10 cellular contexts compared by ENCODE assay signal in the genomic region with DNA sequence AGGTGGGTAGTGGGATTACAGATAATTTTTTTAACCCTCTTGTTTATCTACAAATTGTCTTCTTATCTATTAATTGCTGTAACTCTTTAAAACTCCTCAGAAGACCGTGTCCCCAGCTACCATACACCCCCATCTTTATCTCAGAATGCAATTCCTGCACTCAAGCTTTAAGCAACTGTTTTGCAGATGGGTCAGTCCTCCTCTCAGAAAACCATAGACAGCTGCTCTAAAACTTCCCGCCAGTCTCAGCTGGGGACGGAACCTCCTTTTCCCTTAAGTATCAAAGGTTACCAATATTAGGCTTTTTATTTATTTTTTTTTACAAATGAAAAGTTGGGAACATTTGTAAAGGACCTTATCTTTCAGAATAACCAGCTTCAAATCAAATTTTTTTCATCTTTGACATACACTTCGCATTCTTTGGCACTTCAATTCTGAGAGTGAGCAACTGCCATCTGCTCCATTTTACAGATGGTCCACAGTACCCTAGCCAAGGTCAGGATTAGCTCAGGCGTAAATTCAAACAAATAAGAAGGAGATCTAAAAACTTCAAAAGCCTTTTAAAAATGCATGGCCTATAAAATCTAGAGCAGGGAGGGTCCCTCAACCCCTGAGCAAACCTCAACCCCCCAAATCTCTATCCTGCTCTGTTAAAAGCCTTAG. TPM values are rescaled to one million over a fixed set of nuclear protein-coding genes. Genes with fewer than 3 reads are reported as not detected.
A peak's percentile ranks its signal among the peaks of the same experiment; 100 is the strongest.
DNase-seq lines count a peak whose midpoint lies in the region; ATAC-seq and TF ChIP-seq lines count a peak whose summit lies in the region.
"Had no signal": no experiment of that assay in that cellular context is flagged by ENCODE, and none has a peak within 500 bp of the region (broad histone marks: within the 10 kb centered on the region; RNA-seq: fewer than 3 reads in every experiment).

No MANE protein-coding gene starts in this region.

- H3K36me3 ChIP-seq in GM23338 (ENCODE audit: insufficient read depth) (no peaks in the 10 kb centered on the region), iPS DF 6.9 (ENCODE audit: control insufficient read depth, insufficient read depth, low read length) (no peaks in the 10 kb centered on the region)

- H3K36me3 Mint-ChIP-seq in GM23338 (ENCODE audit: low read depth) (no peaks in the 10 kb centered on the region; the same call in 2 of the 3 replicates), activated B cell treated with CpG ODN at 0.5 μM for 24 hours (ENCODE audit: low read depth) (peaks cover 18% of the 10 kb centered on the region)

- H3K9me3 ChIP-seq in iPS DF 6.9 (ENCODE audit: control insufficient read depth, insufficient read depth, low read length): no peaks in the 10 kb centered on the region

- no peak for ATAC-seq in GM23338
- ATAC-seq in activated B cell treated with CpG ODN at 0.5 μM for 24 hours (ENCODE audit: low read depth): no peak
- ATAC-seq in GM19395 (IDR thresholded peaks at IDR 0.05; ENCODE audit: unreplicated experiment): no peak
- no peak for ATAC-seq in GM21737 (IDR thresholded peaks at IDR 0.05; ENCODE audit: unreplicated experiment)
- ATAC-seq in HG02938 (IDR thresholded peaks at IDR 0.05; ENCODE audit: unreplicated experiment): no peak

- no peak for DNase-seq in GM23338 (ENCODE audit: low spot score)
- no peak for DNase-seq in activated B cell treated with CpG ODN at 0.5 μM for 24 hours
- no peak for DNase-seq in iPS DF 6.9 (ENCODE audit: low read depth, low spot score)
- DNase-seq in foreskin fibroblast: no peak
- DNase-seq: T1000 had no signal

- H3K27ac ChIP-seq in GM23338 (ENCODE audit: low read depth) (no peak overlapping the region), iPS DF 6.9 (ENCODE audit: low read length) (no peak overlapping the region), skin epidermis (peak overlapping the region in 9 of 21 experiments; percentile 39 to 87 (median 79))

- CTCF ChIA-PET in activated B cell treated with CpG ODN at 0.5 μM for 24 hours (lab: Charles Lee): interaction anchor here (0.7 to 1.7 kb wide), 2 partner anchors 22 to 24 kb away, joined by 3 to 8 read pairs; no protein-coding TSS in a partner anchor

- peak overlapping the region; percentile 93 for H3K4me3 ChIP-seq in GM23338
- H3K4me3 ChIP-seq in iPS DF 6.9 (ENCODE audit: low read length): peak overlapping the region; percentile 42; the same call in 1 of the 2 replicates
- H3K4me3 ChIP-seq in skin epidermis: peak overlapping the region; percentile 30 to 61 (median 46)
- no peak overlapping the region for H3K4me3 ChIP-seq in foreskin fibroblast (ENCODE audit: low read depth in 1 of 2, low read length in 2 of 2)

- H3K4me1 ChIP-seq in GM23338 (ENCODE audit: insufficient read depth) (peaks cover 16% of the 10 kb centered on the region), iPS DF 6.9 (ENCODE audit: control insufficient read depth, insufficient read depth, low read length) (no peaks in the 10 kb centered on the region)

- no peak for TF ChIP-seq CTCF in GM23338 (conservative IDR thresholded peaks at IDR 0.05; ENCODE audit: low read depth in 2 of 2)
- no peak for TF ChIP-seq CTCF in activated B cell treated with CpG ODN at 0.5 μM for 24 hours (IDR thresholded peaks at IDR 0.05)
- TF ChIP-seq CTCF in foreskin fibroblast (IDR thresholded peaks at IDR 0.05; ENCODE audit: low read depth, low read length): no peak

- intact Hi-C loops in activated B cell treated with CpG ODN at 0.5 μM for 24 hours (cut with micrococcal nuclease): no loop called here

- no peak overlapping the region for H3K27ac Mint-ChIP-seq in GM23338
- H3K27ac Mint-ChIP-seq in activated B cell treated with CpG ODN at 0.5 μM for 24 hours: no peak overlapping the region

- H3F3A ChIP-seq in GM23338 (replicated peaks; ENCODE audit: low read depth): no peaks in the 10 kb centered on the region

- H3K79me2 ChIP-seq in GM23338 (replicated peaks; ENCODE audit: insufficient read depth): no peaks in the 10 kb centered on the region

- H3K9me2 ChIP-seq in GM23338 (ENCODE audit: insufficient read depth): no peaks in the 10 kb centered on the region

- H3K27me3 Mint-ChIP-seq in GM23338 (ENCODE audit: insufficient read depth, low read depth, poor library complexity) (peaks cover 44% of the 10 kb centered on the region), activated B cell treated with CpG ODN at 0.5 μM for 24 hours (peaks cover 2% of the 10 kb centered on the region)

- no peaks in the 10 kb centered on the region; the same call in 2 of the 3 replicates for H3K9me3 Mint-ChIP-seq in GM23338
- no peaks in the 10 kb centered on the region for H3K9me3 Mint-ChIP-seq in activated B cell treated with CpG ODN at 0.5 μM for 24 hours

- H4K20me1 ChIP-seq in GM23338 (replicated peaks; ENCODE audit: insufficient read depth): 0 out of 2 replicates have a peak, but pooled peaks cover 2% of the 10 kb centered on the region

- H3K4me3 Mint-ChIP-seq in GM23338 (peak overlapping the region; percentile 91), activated B cell treated with CpG ODN at 0.5 μM for 24 hours (peak overlapping the region; percentile 87)

- peak overlapping the region; percentile 100 for H2AFZ ChIP-seq in GM23338

- H3K4me1 Mint-ChIP-seq in GM23338 (peaks cover 24% of the 10 kb centered on the region), activated B cell treated with CpG ODN at 0.5 μM for 24 hours (peaks cover 30% of the 10 kb centered on the region)

- POLR2A ChIA-PET in activated B cell treated with CpG ODN at 0.5 μM for 24 hours (lab: Charles Lee): interaction anchor here (1.3 to 2.5 kb wide), 2 partner anchors 25 to 176 kb away, joined by 5 to 19 read pairs; a partner anchor contains a TSS

- H3K27me3 ChIP-seq in GM23338 (ENCODE audit: insufficient read depth): peaks cover 62% of the 10 kb centered on the region
- peaks cover 22% of the 10 kb centered on the region; the same call in 1 of the 2 replicates for H3K27me3 ChIP-seq in iPS DF 6.9 (ENCODE audit: control insufficient read depth, insufficient read depth, low read length)

- peak overlapping the region; percentile 99 for H3K4me2 ChIP-seq in GM23338

- WGBS in iPS DF 6.9 (ENCODE audit: insufficient coverage, insufficient read length): no CpG with 5 or more reads among the region's 5 CpGs

TF ChIP-seq in GM23338, 12 proteins besides CTCF, POLR2A, EP300 and RAD21:
- TF ChIP-seq JUNB (IDR thresholded peaks at IDR 0.05; ENCODE audit: unreplicated experiment) (no peak), EZH2phosphoT487 (IDR thresholded peaks at IDR 0.05; ENCODE audit: unreplicated experiment) (no peak), POLR2AphosphoS5 (IDR thresholded peaks at IDR 0.05; ENCODE audit: low read depth) (no peak)

RNA-seq across cellular contexts. Expression of gene GATM, which starts 1.2 kb away (rescaled TPM):
- total RNA-seq in GM23338 (2014; rRNA removed; shearing (Covaris generic)): 17.5 and 21.6 TPM in 2 replicates
- polyA plus RNA-seq in GM23338 (2016; fragmentation: Nextera tagmentation; extraction: Ambion mirVana): 8.5 and 9.1 TPM in 2 replicates
- 12.6 and 15.7 TPM in 2 replicates for total RNA-seq in activated B cell treated with CpG ODN at 0.5 μM for 24 hours
- total RNA-seq: HT1080 had no signal

Comparison
In these comparisons a context has a peak if more than half of its experiments do, and no peak if none do; other contexts are left out.
1. H3K4me3 ChIP-seq: peak in GM23338 (single experiment), iPS DF 6.9 (single experiment) and skin epidermis (7 of 7); none in foreskin fibroblast (0 of 2).